10 cellular contexts compared by ENCODE assay signal in genomic region chr5:39461007-39461682, GRCh38. TPM values are rescaled to one million over a fixed set of nuclear protein-coding genes. Genes with fewer than 3 reads are reported as not detected.
DNase-seq lines count a peak whose midpoint lies in the region; ATAC-seq and TF ChIP-seq lines count a peak whose summit lies in the region.
"Had no signal": no experiment of that assay in that cellular context is flagged by ENCODE, and none has a peak within 500 bp of the region (broad histone marks: within the 10 kb centered on the region; RNA-seq: fewer than 3 reads in every experiment).

No MANE protein-coding gene starts in this region.

- H3K27ac ChIP-seq in KMS-11 (peak overlapping the region; percentile 40; the same call in 1 of the 2 replicates), right lobe of liver (no peak overlapping the region)

- H4K20me1 ChIP-seq in KMS-11 (ENCODE audit: insufficient read depth) = no peaks in the 10 kb centered on the region

- H3K27me3 ChIP-seq in KMS-11 (ENCODE audit: insufficient read depth, low read depth) (no peaks in the 10 kb centered on the region), right lobe of liver (no peaks in the 10 kb centered on the region)

- no peak overlapping the region for H3K4me3 ChIP-seq in KMS-11 (IDR thresholded peaks at IDR 0.05; ENCODE audit: insufficient read depth, low read depth, low read length)
- no peak overlapping the region for H3K4me3 ChIP-seq in right lobe of liver

- no peak overlapping the region for H3K9ac ChIP-seq in KMS-11

- peaks cover 33% of the 10 kb centered on the region for H3K4me1 ChIP-seq in KMS-11 (ENCODE audit: low read depth, poor library complexity, severe bottlenecking)
- no peaks in the 10 kb centered on the region for H3K4me1 ChIP-seq in right lobe of liver

- H3K4me2 ChIP-seq in KMS-11 = peak overlapping the region; percentile 53

- TF ChIP-seq POLR2A in right lobe of liver (IDR thresholded peaks at IDR 0.05) = peak; percentile 37

- peak in 1 of 3 donors; percentile 25 for DNase-seq in right lobe of liver
- no peak for DNase-seq in GF-D8 (lab: John Stamatoyannopoulos, UW)
- no peak for DNase-seq in NCI-H187 (lab: John Stamatoyannopoulos, UW)
- DNase-seq in NCI-H1694 treated with DMSO at 0.1 percent for 48 hours (lab: John Stamatoyannopoulos, UW) = no peak
- DNase-seq in NCI-H2171 (lab: John Stamatoyannopoulos, UW) = no peak
- DNase-seq: foreskin fibroblast; stimulated activated CD8-positive, alpha-beta memory T cell treated with anti-CD3 and anti-CD28 coated beads, Interleukin-4, amount 100 ng/mL, for 48 hours had no signal

- H2AFZ ChIP-seq in KMS-11 (ENCODE audit: low read depth) = no peak overlapping the region

- TF ChIP-seq CTCF in KMS-11 (conservative IDR thresholded peaks at IDR 0.05; ENCODE audit: low read depth, low read length) (no peak), right lobe of liver (IDR thresholded peaks at IDR 0.05) (no peak)

- intact Hi-C loops in right lobe of liver (cut with DNase I) = no loop called here

- WGBS in right lobe of liver (ENCODE audit: insufficient coverage, low coverage, low lambda C conversion rate, missing lambda C conversion rate) = 53% methylated on average over 5 of the region's 5 CpGs

- ATAC-seq in GM18861 (IDR thresholded peaks at IDR 0.05; ENCODE audit: unreplicated experiment) (peak; percentile 99), HG02588 (IDR thresholded peaks at IDR 0.05; ENCODE audit: unreplicated experiment) (peak; percentile 91), right lobe of liver (peak; percentile 46 to 76 (median 60))

- no peaks in the 10 kb centered on the region for H3K9me3 ChIP-seq in right lobe of liver

- H3K36me3 ChIP-seq in KMS-11 (ENCODE audit: insufficient read depth) (no peaks in the 10 kb centered on the region), right lobe of liver (no peaks in the 10 kb centered on the region)

- no peaks in the 10 kb centered on the region for H3K79me2 ChIP-seq in KMS-11 (ENCODE audit: insufficient read depth, low read depth)

RNA-seq across cellular contexts. Expression of gene DAB2, which starts 36.4 kb away (rescaled TPM):
- 10 to 100 TPM in 5 of 6 experiments, 1 to 10 TPM in 1; 7.3 to 32.8 (median 14.0) TPM for total RNA-seq in right lobe of liver
